ENCODE assay signal across 2 cellular contexts in the genomic region with DNA sequence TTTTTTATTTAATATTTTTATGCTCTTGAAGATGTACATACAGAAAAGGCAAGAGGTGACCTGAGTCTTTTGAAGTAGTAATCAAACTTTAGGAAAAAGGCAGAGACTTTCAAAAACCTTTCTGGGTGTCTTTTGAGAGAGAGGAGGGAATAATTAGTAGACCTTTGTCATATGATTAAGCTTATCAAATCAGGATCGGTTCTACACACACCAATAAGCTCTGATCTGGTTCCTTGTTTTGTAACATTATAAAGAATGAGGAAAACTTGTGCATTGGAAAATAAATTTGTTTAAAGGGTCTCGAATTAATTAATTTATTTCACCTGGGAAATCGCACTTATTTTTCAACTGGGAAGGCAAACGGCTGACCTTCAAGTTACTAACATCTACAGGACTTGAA.
TF ChIP-seq lines count a peak whose summit lies in the region.

No MANE protein-coding gene starts in this region.

TF ChIP-seq in SK-N-SH, 30 proteins besides CTCF, POLR2A, EP300 and RAD21:
- peak; percentile 40; the same call in 1 of the 2 replicates for TF ChIP-seq MXI1 (IDR thresholded peaks at IDR 0.05; ENCODE audit: low read depth, low read length)
- no peak for TF ChIP-seq USF2 (IDR thresholded peaks at IDR 0.05; ENCODE audit: borderline replicate concordance, low read depth, low read length)

TF ChIP-seq in SK-N-SH treated with all-trans-retinoic acid at 6 μM for 48 hours, 23 proteins besides CTCF, POLR2A, EP300 and RAD21:
- TF ChIP-seq BACH2 (CRISPR knock-in tag; IDR thresholded peaks at IDR 0.05; ENCODE audit: borderline replicate concordance), result no peak
- no peak for TF ChIP-seq CSDC2 (CRISPR knock-in tag; IDR thresholded peaks at IDR 0.05)
- no peak for TF ChIP-seq POU6F1 (CRISPR knock-in tag; IDR thresholded peaks at IDR 0.05; ENCODE audit: borderline replicate concordance, low read depth)
- TF ChIP-seq ISL1 (CRISPR knock-in tag; IDR thresholded peaks at IDR 0.05), result no peak
- no peak for TF ChIP-seq TOX (CRISPR knock-in tag; IDR thresholded peaks at IDR 0.05; ENCODE audit: borderline replicate concordance)
- TF ChIP-seq ZFP30 (CRISPR knock-in tag; IDR thresholded peaks at IDR 0.05), result no peak
- no peak for TF ChIP-seq CSRNP3 (CRISPR knock-in tag; IDR thresholded peaks at IDR 0.05)
- no peak for TF ChIP-seq ZNF70 (CRISPR knock-in tag; IDR thresholded peaks at IDR 0.05)
- no peak for TF ChIP-seq ZNF8 (CRISPR knock-in tag; IDR thresholded peaks at IDR 0.05)
- TF ChIP-seq GLIS3 (CRISPR knock-in tag; IDR thresholded peaks at IDR 0.05), result no peak
- TF ChIP-seq OSR1 (CRISPR knock-in tag; IDR thresholded peaks at IDR 0.05), result no peak
- no peak for TF ChIP-seq SNAI2 (CRISPR knock-in tag; IDR thresholded peaks at IDR 0.05)
- no peak for TF ChIP-seq ZC3H10 (CRISPR knock-in tag; IDR thresholded peaks at IDR 0.05)
- TF ChIP-seq ZFP3 (CRISPR knock-in tag; IDR thresholded peaks at IDR 0.05), result no peak
